Comparison of ENCODE assay signal across 17 cellular contexts in genomic region chr9:104923289-104923688, GRCh38. TPM values are rescaled to one million over a fixed set of nuclear protein-coding genes. Genes with fewer than 3 reads are reported as not detected.
DNase-seq lines count a peak whose midpoint lies in the region; ATAC-seq, FAIRE-seq and TF ChIP-seq lines count a peak whose summit lies in the region.
"Had no signal": no experiment of that assay in that cellular context is flagged by ENCODE, and none has a peak within 500 bp of the region (broad histone marks: within the 10 kb centered on the region; RNA-seq: fewer than 3 reads in every experiment).

No MANE protein-coding gene starts in this region.

- H3K27ac ChIP-seq in HepG2 (ENCODE audit: extremely low read length, insufficient read depth, low read length) (peak overlapping the region; percentile 3), right lobe of liver (peak overlapping the region in 1 of 3 donors; percentile 34), hepatocyte (peak overlapping the region; percentile 2)

- DNase-seq in HepG2 (ENCODE audit: low spot score), result no peak
- DNase-seq in right lobe of liver, result no peak
- peak; percentile 48 for DNase-seq in astrocyte of the spinal cord (ENCODE audit: low read depth, low spot score)
- no peak for DNase-seq in hepatocyte (ENCODE audit: low spot score)
- no peak for DNase-seq in HEK293T (ENCODE audit: extremely low spot score)
- no peak for DNase-seq in DMS79 treated with DMSO at 0.1 percent for 48 hours (lab: John Stamatoyannopoulos, UW)
- DNase-seq: DMS79; effector memory CD8-positive, alpha-beta T cell; MV-4-11; NCI-H2171 treated with DMSO at 0.1 percent for 48 hours; occipital lobe; stimulated activated CD4-positive, alpha-beta T cell treated with anti-CD3 and anti-CD28 coated beads, Interleukin-15, amount 100 ng/mL, for 24 hours; upper lobe of left lung had no signal

- H3K79me2 ChIP-seq in HepG2 (ENCODE audit: insufficient read depth, low read length) (peaks cover 97% of the 10 kb centered on the region), hepatocyte (peaks cover 94% of the 10 kb centered on the region)

- H3K27me3 ChIP-seq in HepG2 (ENCODE audit: control insufficient read depth in 1 of 2, insufficient read depth in 2 of 2, low read length in 2 of 2) (no peaks in the 10 kb centered on the region; a peak in 1 of 5 replicates), right lobe of liver (no peaks in the 10 kb centered on the region), hepatocyte (no peaks in the 10 kb centered on the region)
- H3K27me3 ChIP-seq: upper lobe of left lung had no signal

- H3K36me3 ChIP-seq in HepG2 (replicated peaks in 1 of 2; ENCODE audit: control insufficient read depth in 1 of 2, insufficient read depth in 2 of 2, low read length in 2 of 2) (peaks cover 0 to 4% of the 10 kb centered on the region in 2 experiments; a peak in 1 of 5 replicates), right lobe of liver (no peaks in the 10 kb centered on the region), hepatocyte (replicated peaks; ENCODE audit: insufficient read depth, low read depth) (no peaks in the 10 kb centered on the region)
- H3K36me3 ChIP-seq: upper lobe of left lung had no signal

- intact Hi-C loops in HepG2 (cut with micrococcal nuclease; ENCODE audit: unreplicated experiment) (no loop called here), right lobe of liver (cut with DNase I) (no loop called here)

- H4K20me1 ChIP-seq in HepG2 (ENCODE audit: insufficient read depth, low read length), result peaks cover 2% of the 10 kb centered on the region; the same call in 1 of the 2 replicates
- H4K20me1 ChIP-seq in hepatocyte (ENCODE audit: insufficient read depth, poor library complexity, severe bottlenecking), result peaks cover 74% of the 10 kb centered on the region

- in situ Hi-C loops in HepG2 (cut with HindIII; ENCODE audit: extremely low pct_ligation_motif_present, low pct_unique_long_range_greater_than_20kb) (loop anchor here (10.0 kb wide), 2 partner anchors 142 to 232 kb away; no protein-coding TSS in a partner anchor), astrocyte of the spinal cord (cut with HindIII; ENCODE audit: low sequenced_read_pairs) (no loop called here)

- TF ChIP-seq POLR2A in HepG2 (IDR thresholded peaks at IDR 0.05; ENCODE audit: insufficient read depth in 1 of 2, low read depth in 2 of 2, low read length in 2 of 2) (no peak), right lobe of liver (IDR thresholded peaks at IDR 0.05) (no peak)

- WGBS in HepG2 (ENCODE audit: low lambda C conversion rate), result 91% methylated on average over 2 of the region's 2 CpGs
- 16% methylated on average over 2 of the region's 2 CpGs for WGBS in right lobe of liver (ENCODE audit: insufficient coverage, low coverage, low lambda C conversion rate, missing lambda C conversion rate)
- WGBS in hepatocyte (ENCODE audit: low lambda C conversion rate, missing lambda C conversion rate), result 88% methylated on average over 2 of the region's 2 CpGs

- no TSS peak for BruUV-seq in HepG2 (replicated peaks; lab: Mats Ljungman, UMichigan)

- ATAC-seq in HepG2 (no peak), right lobe of liver (no peak), GM18870 (IDR thresholded peaks at IDR 0.05; ENCODE audit: unreplicated experiment) (no peak), HG03159 (IDR thresholded peaks at IDR 0.05; ENCODE audit: unreplicated experiment) (no peak)
- ATAC-seq: activated T-helper 17 cell treated with anti-CD3 and anti-CD28 coated beads, Interleukin-2, amount 50 U/mL, for 72 hours; effector memory CD8-positive, alpha-beta T cell; GM23338 had no signal

- H3K9ac ChIP-seq in HepG2 (ENCODE audit: insufficient read depth, low read depth, low read length), result peak overlapping the region; percentile 5; the same call in 1 of the 2 replicates

- TF ChIP-seq CTCF in HepG2 (CRISPR knock-in tag; IDR thresholded peaks at IDR 0.05), result no peak
- no peak for TF ChIP-seq CTCF in right lobe of liver (IDR thresholded peaks at IDR 0.05)
- no peak for TF ChIP-seq CTCF in astrocyte of the spinal cord (IDR thresholded peaks at IDR 0.05; ENCODE audit: low read depth, low read length)
- TF ChIP-seq CTCF in hepatocyte (IDR thresholded peaks at IDR 0.05; ENCODE audit: poor library complexity), result no peak

- H3K4me2 ChIP-seq in HepG2 (ENCODE audit: low read depth, low read length) (peak overlapping the region; percentile 90), hepatocyte (peak overlapping the region; percentile 85)
- H3K4me2 ChIP-seq: GM23338 had no signal

- POLR2A ChIA-PET in HepG2 (lab: Yijun Ruan, JAX) (interaction anchor here (1.1 to 1.4 kb wide), 4 partner anchors 11 to 60 kb away, joined by 3 to 4 read pairs (median 3); no protein-coding TSS in a partner anchor), HEK293T (lab: Yijun Ruan, JAX) (no interaction called here)

- H3K4me3 ChIP-seq in HepG2 (replicated peaks in 1 of 3; ENCODE audit: insufficient read depth in 1 of 3, low read depth in 2 of 3, low read length in 3 of 3) (no peak overlapping the region; a peak in 2 of 6 replicates), right lobe of liver (no peak overlapping the region), astrocyte of the spinal cord (ENCODE audit: low read depth, low read length) (no peak overlapping the region), hepatocyte (no peak overlapping the region)
- H3K4me3 ChIP-seq: GM23338 had no signal

- CTCF ChIA-PET in HepG2 (lab: Yijun Ruan, JAX; ENCODE audit: low intra/inter-chr PET ratio, low total read pairs) (no interaction called here), HEK293T (lab: Yijun Ruan, JAX) (interaction anchor here (1.7 kb wide), 1 partner anchor 60 kb away, joined by 4 read pairs; no protein-coding TSS in a partner anchor)

- H3K9me2 ChIP-seq in hepatocyte (replicated peaks; ENCODE audit: insufficient read depth), result no peaks in the 10 kb centered on the region

- FAIRE-seq in HepG2 (lab: Jason Lieb, UNC), result peak; percentile 4

- H3K9me3 ChIP-seq in HepG2 (ENCODE audit: low read length) (no peaks in the 10 kb centered on the region), right lobe of liver (no peaks in the 10 kb centered on the region), hepatocyte (ENCODE audit: low read depth) (no peaks in the 10 kb centered on the region)
- H3K9me3 ChIP-seq: upper lobe of left lung had no signal

- H3K4me1 ChIP-seq in HepG2 (ENCODE audit: insufficient read depth, low read length) (peaks cover 76% of the 10 kb centered on the region), right lobe of liver (peaks cover 0 to 69% (median 19%) of the 10 kb centered on the region in 4 donors), hepatocyte (ENCODE audit: insufficient read depth) (peaks cover 12% of the 10 kb centered on the region)

- TF ChIP-seq EP300 in HepG2 (IDR thresholded peaks at IDR 0.05; ENCODE audit: low read depth in 2 of 2, low read length in 2 of 2) (no peak), HepG2 (CRISPR knock-in tag; IDR thresholded peaks at IDR 0.05; ENCODE audit: borderline replicate concordance) (no peak)

- H2AFZ ChIP-seq in HepG2 (ENCODE audit: low read length) (no peak overlapping the region), hepatocyte (no peak overlapping the region)
- H2AFZ ChIP-seq: GM23338 had no signal

- no peak for TF ChIP-seq RAD21 in HepG2 (CRISPR knock-in tag; IDR thresholded peaks at IDR 0.05)

TF ChIP-seq in HepG2, 621 proteins besides CTCF, POLR2A, EP300 and RAD21 (continues in another document):
- TF ChIP-seq ATF7-NPFF (CRISPR knock-in tag; IDR thresholded peaks at IDR 0.05; ENCODE audit: low read depth), result no peak
- TF ChIP-seq ZNF709 (CRISPR knock-in tag; IDR thresholded peaks at IDR 0.05), result no peak
- TF ChIP-seq ZNF510 (CRISPR knock-in tag; IDR thresholded peaks at IDR 0.05; ENCODE audit: low read depth), result no peak
- TF ChIP-seq ZNF792 (CRISPR knock-in tag; IDR thresholded peaks at IDR 0.05), result no peak
- peak; percentile 49 for TF ChIP-seq CEBPG (CRISPR knock-in tag; IDR thresholded peaks at IDR 0.05)

TF ChIP-seq in HEK293T, 16 proteins besides CTCF, POLR2A, EP300 and RAD21 (continues in another document):
- TF ChIP-seq SUZ12 (IDR thresholded peaks at IDR 0.05), result no peak
- TF ChIP-seq PKNOX1 (IDR thresholded peaks at IDR 0.05), result no peak
- no peak for TF ChIP-seq BHLHE40 (IDR thresholded peaks at IDR 0.05; ENCODE audit: borderline replicate concordance)
- TF ChIP-seq ARNT (IDR thresholded peaks at IDR 0.05), result no peak
- no peak for TF ChIP-seq CTBP1 (IDR thresholded peaks at IDR 0.05; ENCODE audit: borderline replicate concordance)

RNA-seq across cellular contexts. Expression of gene ABCA1, which starts 4.7 kb away (rescaled TPM):
- total RNA-seq in HepG2 (2016; rRNA removed; fragmentation: Illumina TruSeq; extraction: Trizol) (40.0 and 63.8 TPM in 2 replicates), right lobe of liver (100 to 1,000 TPM in 1 of 6 experiments, 10 to 100 TPM in 5; 45.8 to 107 (median 61.4) TPM), hepatocyte (76.1 and 87.4 TPM in 2 replicates)
- total RNA-seq in HepG2 (2016; cell fraction: cytosol; rRNA removed; fragmentation: Illumina TruSeq; extraction: Trizol; ENCODE audit: low read depth), result 8.1 and 10.0 TPM in 2 replicates
- total RNA-seq in HepG2 (2016; cell fraction: insoluble cytoplasmic fraction; rRNA removed; fragmentation: Illumina TruSeq; extraction: Trizol), result 36.2 and 63.5 TPM in 2 replicates
- 10.8 and 13.5 TPM in 2 replicates for total RNA-seq in HepG2 (2016; cell fraction: membrane; rRNA removed; fragmentation: Illumina TruSeq; extraction: Trizol)
- total RNA-seq in HepG2 (2016; cell fraction: nucleus; rRNA removed; fragmentation: Illumina TruSeq; extraction: Trizol), result 111 and 125 TPM in 2 replicates
- polyA plus RNA-seq in HepG2 (2011; rRNA removed) (26.8 and 30.0 TPM in 2 replicates), hepatocyte (11.9 and 14.5 TPM in 2 replicates)
- 23.6 and 27.4 TPM in 2 replicates for polyA plus RNA-seq in HepG2 (2011; cell fraction: cytosol; rRNA removed)
- polyA plus RNA-seq in HepG2 (2011; cell fraction: nucleus; rRNA removed), result 74.2 and 77.9 TPM in 2 replicates
- 16.8 and 28.4 TPM in 2 replicates for polyA plus RNA-seq in HepG2 (2012)
- 1.1 TPM in 2 replicates for polyA plus RNA-seq in HepG2 (2016; cell fraction: cytosol; fragmentation: Illumina TruSeq; extraction: Trizol; ENCODE audit: low read depth)
- 13.1 and 13.8 TPM in 2 replicates for polyA plus RNA-seq in HepG2 (2016; cell fraction: insoluble cytoplasmic fraction; fragmentation: Illumina TruSeq; extraction: Trizol; ENCODE audit: low read depth)
- 2.0 and 2.5 TPM in 2 replicates for polyA plus RNA-seq in HepG2 (2016; cell fraction: membrane; fragmentation: Illumina TruSeq; extraction: Trizol; ENCODE audit: low read depth)
- 64.5 and 67.0 TPM in 2 replicates for polyA plus RNA-seq in HepG2 (2016; cell fraction: nucleus; fragmentation: Illumina TruSeq; extraction: Trizol; ENCODE audit: insufficient read depth, low read depth)
- 0.51 and 497 TPM in 2 replicates for polyA minus RNA-seq in HepG2 (2011; rRNA and poly(A)+ RNA removed; ENCODE audit: low replicate concordance)
- polyA minus RNA-seq in HepG2 (2011; cell fraction: cytosol; rRNA and poly(A)+ RNA removed), result 94.8 and 127 TPM in 2 replicates
- polyA minus RNA-seq in HepG2 (2011; cell fraction: nucleus; rRNA and poly(A)+ RNA removed), result 220 and 287 TPM in 2 replicates
